In genomic region chr17:20073056-20073979, GRCh38 we compare ENCODE assay signal across 9 cellular contexts.
A peak's percentile ranks its signal among the peaks of the same experiment; 100 is the strongest.
DNase-seq lines count a peak whose midpoint lies in the region; ATAC-seq, FAIRE-seq and TF ChIP-seq lines count a peak whose summit lies in the region.
"Had no signal": no experiment of that assay in that cellular context is flagged by ENCODE, and none has a peak within 500 bp of the region (broad histone marks: within the 10 kb centered on the region; RNA-seq: fewer than 3 reads in every experiment).

No MANE protein-coding gene starts in this region.

- H3K4me1 Mint-ChIP-seq in astrocyte (ENCODE audit: low read depth, unreplicated experiment), result peaks cover 17% of the 10 kb centered on the region

- no peaks in the 10 kb centered on the region for H3K9me3 ChIP-seq in Peyer's patch
- H3K9me3 ChIP-seq in astrocyte (ENCODE audit: insufficient read depth, low read depth, low read length), result no peaks in the 10 kb centered on the region
- no peaks in the 10 kb centered on the region for H3K9me3 ChIP-seq in upper lobe of left lung
- H3K9me3 ChIP-seq: SJSA1 had no signal

- H3K27ac ChIP-seq in Peyer's patch (peak overlapping the region in 2 of 4 donors; percentile 6 to 47), astrocyte (ENCODE audit: low read depth, low read length) (no peak overlapping the region), upper lobe of left lung (peak overlapping the region in 3 of 4 donors; percentile 4 to 57 (median 43))
- H3K27ac ChIP-seq: SJSA1 had no signal

- H3K4me1 ChIP-seq in Peyer's patch (no peaks in the 10 kb centered on the region), astrocyte (ENCODE audit: insufficient read depth, low read length) (peaks cover 10% of the 10 kb centered on the region), upper lobe of left lung (peaks cover 0 to 13% (median 5%) of the 10 kb centered on the region in 4 donors)
- H3K4me1 ChIP-seq: SJSA1 had no signal

- no peaks in the 10 kb centered on the region for H3K27me3 Mint-ChIP-seq in astrocyte (ENCODE audit: low read depth, unreplicated experiment)

- H3K4me3 Mint-ChIP-seq in astrocyte (ENCODE audit: unreplicated experiment), result no peak overlapping the region

- TF ChIP-seq CTCF in Peyer's patch (IDR thresholded peaks at IDR 0.05) (no peak), astrocyte (IDR thresholded peaks at IDR 0.05; ENCODE audit: insufficient read depth, low read depth, low read length) (no peak), upper lobe of left lung (IDR thresholded peaks at IDR 0.05) (no peak)

- no peaks in the 10 kb centered on the region for H3K79me2 ChIP-seq in astrocyte (ENCODE audit: insufficient read depth, low read length)

- no peak overlapping the region for H2AFZ ChIP-seq in astrocyte (ENCODE audit: low read depth, low read length)

- no peaks in the 10 kb centered on the region for H4K20me1 ChIP-seq in astrocyte (ENCODE audit: insufficient read depth, low read length)

- no peaks in the 10 kb centered on the region for H3K27me3 ChIP-seq in Peyer's patch
- no peaks in the 10 kb centered on the region for H3K27me3 ChIP-seq in astrocyte (ENCODE audit: insufficient read depth, low read length)
- H3K27me3 ChIP-seq in upper lobe of left lung, result no peaks in the 10 kb centered on the region

- no peak overlapping the region for H3K9ac ChIP-seq in astrocyte (ENCODE audit: low read length)

- no peak for FAIRE-seq in astrocyte (lab: Jason Lieb, UNC)
- no peak for FAIRE-seq in frontal cortex (lab: Jason Lieb, UNC)

- H3K27ac Mint-ChIP-seq in astrocyte (ENCODE audit: unreplicated experiment), result no peak overlapping the region

- H3K4me3 ChIP-seq in Peyer's patch (peak overlapping the region in 2 of 4 donors; percentile 28 to 29), astrocyte (ENCODE audit: insufficient read depth, low read depth, low read length) (no peak overlapping the region), upper lobe of left lung (peak overlapping the region in 3 of 4 donors; percentile 0 to 33 (median 31))
- H3K4me3 ChIP-seq: SJSA1 had no signal

- H3K36me3 ChIP-seq in Peyer's patch (no peaks in the 10 kb centered on the region), astrocyte (ENCODE audit: insufficient read depth, low read length) (no peaks in the 10 kb centered on the region), upper lobe of left lung (no peaks in the 10 kb centered on the region)
- H3K36me3 ChIP-seq: SJSA1 had no signal

- WGBS in upper lobe of left lung, 2 donors, result 26 to 31% methylated on average over 14 of the region's 14 CpGs

- no peaks in the 10 kb centered on the region for H3K9me3 Mint-ChIP-seq in astrocyte (ENCODE audit: unreplicated experiment)

- DNase-seq in Peyer's patch (peak in 2 of 3 donors; percentile 41 to 71), astrocyte (ENCODE audit: low read depth) (peak; percentile 42), mucosa of gallbladder (ENCODE audit: low spot score) (peak; percentile 46), upper lobe of left lung (peak in 1 of 2 donors; percentile 70), dermis blood vessel endothelial cell (no peak), frontal cortex (ENCODE audit: low spot score in 2 of 2) (no peak)

- TF ChIP-seq POLR2A in Peyer's patch (IDR thresholded peaks at IDR 0.05) (no peak), upper lobe of left lung (IDR thresholded peaks at IDR 0.05) (no peak)

- H3K4me2 ChIP-seq in astrocyte (ENCODE audit: low read length), result peak overlapping the region; percentile 47

- no peak for TF ChIP-seq EP300 in upper lobe of left lung (IDR thresholded peaks at IDR 0.05)

- H3K36me3 Mint-ChIP-seq in astrocyte (ENCODE audit: low read depth, unreplicated experiment), result no peaks in the 10 kb centered on the region

- peak; percentile 53 for ATAC-seq in GM21423 (IDR thresholded peaks at IDR 0.05; ENCODE audit: unreplicated experiment)
- peak; percentile 68 to 81 for ATAC-seq in upper lobe of left lung (ENCODE audit: low FRiP score in 2 of 2)
- ATAC-seq in GM18861 (IDR thresholded peaks at IDR 0.05; ENCODE audit: unreplicated experiment), result no peak

Comparison
In these comparisons a context has a peak if more than half of its experiments do, and no peak if none do; other contexts are left out.
1. DNase-seq: peak in Peyer's patch (2 of 3), astrocyte (single experiment) and mucosa of gallbladder (single experiment); none in dermis blood vessel endothelial cell (single experiment) and frontal cortex (0 of 2).